In genomic region chr16:74451951-74452758, GRCh38 we compare ENCODE assay signal across 10 cellular contexts. TPM values are rescaled to one million over a fixed set of nuclear protein-coding genes. Genes with fewer than 3 reads are reported as not detected.
A peak's percentile ranks its signal among the peaks of the same experiment; 100 is the strongest.
DNase-seq lines count a peak whose midpoint lies in the region; ATAC-seq, FAIRE-seq and TF ChIP-seq lines count a peak whose summit lies in the region.
"Had no signal": no experiment of that assay in that cellular context is flagged by ENCODE, and none has a peak within 500 bp of the region (broad histone marks: within the 10 kb centered on the region; RNA-seq: fewer than 3 reads in every experiment).

No MANE protein-coding gene starts in this region.

- peaks cover 8% of the 10 kb centered on the region; the same call in 1 of the 2 replicates for H3K36me3 ChIP-seq in PC-3 (ENCODE audit: low read depth, low read length)
- peaks cover 37 to 43% of the 10 kb centered on the region in 2 experiments for H3K36me3 ChIP-seq in SK-N-SH (replicated peaks in 1 of 2; ENCODE audit: control insufficient read depth in 1 of 2, insufficient read depth in 2 of 2, low read length in 1 of 2)

- H2AFZ ChIP-seq in PC-3 (ENCODE audit: low read length): no peak overlapping the region
- H2AFZ ChIP-seq in SK-N-SH (ENCODE audit: low read depth): no peak overlapping the region

- ATAC-seq in natural killer cell: no peak
- no peak for ATAC-seq in natural killer cell treated with Interleukin-12 subunit alpha and Interleukin-12 subunit beta and Interleukin-15 and Interleukin-18, amount 100 ng/mL, for 72 hours
- peak; percentile 93 for ATAC-seq in HG02759 (IDR thresholded peaks at IDR 0.05; ENCODE audit: unreplicated experiment)
- no peak for ATAC-seq in PC-3
- peak; percentile 93 to 95 for ATAC-seq in stimulated activated naive B cell treated with anti-CD40 and anti-IgM and Interleukin-4, amounts not matched to agents 10 μg/mL and 1 μg/mL and 100 μg/mL, for 72 hours (replicated peaks)

- TF ChIP-seq CTCF in natural killer cell (IDR thresholded peaks at IDR 0.05): no peak
- TF ChIP-seq CTCF in PC-3 (conservative IDR thresholded peaks at IDR 0.05; ENCODE audit: low read depth, low read length): no peak
- no peak for TF ChIP-seq CTCF in D721Med (IDR thresholded peaks at IDR 0.05; ENCODE audit: insufficient read depth, missing control alignments)
- TF ChIP-seq CTCF in coronary artery (IDR thresholded peaks at IDR 0.05): no peak
- no peak for TF ChIP-seq CTCF in SK-N-SH (IDR thresholded peaks at IDR 0.05)

- H3K4me3 ChIP-seq in PC-3 (ENCODE audit: low read length) (no peak overlapping the region), coronary artery (no peak overlapping the region), SK-N-SH (ENCODE audit: low read depth in 2 of 2, low read length in 1 of 2) (no peak overlapping the region)

- H3K4me3 Mint-ChIP-seq in natural killer cell: no peak overlapping the region
- no peak overlapping the region for H3K4me3 Mint-ChIP-seq in natural killer cell treated with Interleukin-12 subunit alpha and Interleukin-12 subunit beta and Interleukin-15 and Interleukin-18, amount 100 ng/mL, for 72 hours
- H3K4me3 Mint-ChIP-seq in stimulated activated naive B cell treated with anti-CD40 and anti-IgM and Interleukin-4, amounts not matched to agents 10 μg/mL and 1 μg/mL and 100 μg/mL, for 72 hours: peak overlapping the region; percentile 10 to 42

- H3K27ac ChIP-seq in PC-3 (ENCODE audit: low read length): no peak overlapping the region
- H3K27ac ChIP-seq in coronary artery: peak overlapping the region in 1 of 2 donors; percentile 31
- no peak overlapping the region for H3K27ac ChIP-seq in SK-N-SH (ENCODE audit: low read depth in 2 of 2, low read length in 1 of 2)

- H3K4me1 ChIP-seq in PC-3 (ENCODE audit: insufficient read depth, low read length): peaks cover 25% of the 10 kb centered on the region
- peaks cover 0 to 11% of the 10 kb centered on the region in 2 experiments; a peak in 2 of 4 replicates for H3K4me1 ChIP-seq in SK-N-SH (ENCODE audit: control insufficient read depth in 1 of 2, insufficient read depth in 2 of 2, low read depth in 1 of 2, low read length in 1 of 2)

- H3K4me1 Mint-ChIP-seq in natural killer cell: peaks cover 0 to 13% of the 10 kb centered on the region in 2 donors
- H3K4me1 Mint-ChIP-seq in natural killer cell treated with Interleukin-12 subunit alpha and Interleukin-12 subunit beta and Interleukin-15 and Interleukin-18, amount 100 ng/mL, for 72 hours (ENCODE audit: low read depth in 2 of 2): peaks cover 3 to 5% of the 10 kb centered on the region in 2 donors
- peaks cover 19 to 27% of the 10 kb centered on the region in 2 donors for H3K4me1 Mint-ChIP-seq in stimulated activated naive B cell treated with anti-CD40 and anti-IgM and Interleukin-4, amounts not matched to agents 10 μg/mL and 1 μg/mL and 100 μg/mL, for 72 hours

- H3K27me3 ChIP-seq in PC-3 (ENCODE audit: low read length): no peaks in the 10 kb centered on the region
- H3K27me3 ChIP-seq in SK-N-SH (ENCODE audit: insufficient read depth): no peaks in the 10 kb centered on the region

- intact Hi-C loops in natural killer cell (cut with micrococcal nuclease) (no loop called here), PC-3 (cut with micrococcal nuclease) (no loop called here)

- no peak for FAIRE-seq in D721Med (lab: Jason Lieb, UNC)

- H3F3A ChIP-seq in PC-3 (ENCODE audit: low read length, unreplicated experiment) (peaks cover 6% of the 10 kb centered on the region), SK-N-SH (replicated peaks; ENCODE audit: insufficient read depth) (peaks cover 31% of the 10 kb centered on the region)

- no peaks in the 10 kb centered on the region for H3K9me3 Mint-ChIP-seq in natural killer cell
- H3K9me3 Mint-ChIP-seq in natural killer cell treated with Interleukin-12 subunit alpha and Interleukin-12 subunit beta and Interleukin-15 and Interleukin-18, amount 100 ng/mL, for 72 hours: no peaks in the 10 kb centered on the region
- no peaks in the 10 kb centered on the region for H3K9me3 Mint-ChIP-seq in stimulated activated naive B cell treated with anti-CD40 and anti-IgM and Interleukin-4, amounts not matched to agents 10 μg/mL and 1 μg/mL and 100 μg/mL, for 72 hours

- H4K20me1 ChIP-seq in PC-3 (ENCODE audit: low read length) (no peaks in the 10 kb centered on the region), SK-N-SH (ENCODE audit: insufficient read depth) (no peaks in the 10 kb centered on the region)

- H3K79me2 ChIP-seq in PC-3 (ENCODE audit: low read length) (no peaks in the 10 kb centered on the region), SK-N-SH (ENCODE audit: insufficient read depth) (no peaks in the 10 kb centered on the region; the same call in 1 of the 2 replicates)

- POLR2A ChIA-PET in PC-3 (lab: Charles Lee; ENCODE audit: unreplicated experiment): no interaction called here
- POLR2A ChIA-PET in SK-N-SH (lab: Yijun Ruan, JAX): no interaction called here

- CTCF ChIA-PET in PC-3 (lab: Charles Lee): no interaction called here
- CTCF ChIA-PET in SK-N-SH (lab: Yijun Ruan, JAX): no interaction called here

- peaks cover 28% of the 10 kb centered on the region for H3K36me3 Mint-ChIP-seq in natural killer cell
- no peaks in the 10 kb centered on the region for H3K36me3 Mint-ChIP-seq in natural killer cell treated with Interleukin-12 subunit alpha and Interleukin-12 subunit beta and Interleukin-15 and Interleukin-18, amount 100 ng/mL, for 72 hours
- H3K36me3 Mint-ChIP-seq in stimulated activated naive B cell treated with anti-CD40 and anti-IgM and Interleukin-4, amounts not matched to agents 10 μg/mL and 1 μg/mL and 100 μg/mL, for 72 hours: peaks cover 39 to 63% of the 10 kb centered on the region in 2 donors

- DNase-seq in natural killer cell (no peak), PC-3 (no peak), D721Med (ENCODE audit: insufficient read length, low spot score) (no peak), coronary artery (ENCODE audit: low spot score) (no peak), SK-N-SH (no peak)
- no peak for DNase-seq in natural killer cell treated with Interleukin-12 subunit alpha and Interleukin-12 subunit beta and Interleukin-15 and Interleukin-18, amount 100 ng/mL, for 72 hours (ENCODE audit: low spot score)
- DNase-seq in stimulated activated naive B cell treated with anti-CD40 and anti-IgM and Interleukin-4, amounts not matched to agents 10 μg/mL and 1 μg/mL and 100 μg/mL, for 72 hours: peak; percentile 74
- DNase-seq: NCI-H2029 treated with DMSO at 0.1 percent for 48 hours, T-helper 2 cell had no signal

- WGBS in SK-N-SH (ENCODE audit: low lambda C conversion rate): 91% methylated on average over 11 of the region's 14 CpGs

- H3K27me3 Mint-ChIP-seq in natural killer cell (ENCODE audit: low read depth in 2 of 2): no peaks in the 10 kb centered on the region
- no peaks in the 10 kb centered on the region for H3K27me3 Mint-ChIP-seq in natural killer cell treated with Interleukin-12 subunit alpha and Interleukin-12 subunit beta and Interleukin-15 and Interleukin-18, amount 100 ng/mL, for 72 hours
- H3K27me3 Mint-ChIP-seq in stimulated activated naive B cell treated with anti-CD40 and anti-IgM and Interleukin-4, amounts not matched to agents 10 μg/mL and 1 μg/mL and 100 μg/mL, for 72 hours: no peaks in the 10 kb centered on the region

- TF ChIP-seq RAD21 in SK-N-SH (IDR thresholded peaks at IDR 0.05; ENCODE audit: low read length): no peak

- no peak for TF ChIP-seq EP300 in SK-N-SH (IDR thresholded peaks at IDR 0.05; ENCODE audit: borderline replicate concordance in 1 of 2, low read depth in 1 of 2, low read length in 1 of 2)

- no peak overlapping the region for H3K9ac ChIP-seq in PC-3 (ENCODE audit: low read length)
- no peak overlapping the region for H3K9ac ChIP-seq in SK-N-SH

- H3K4me2 ChIP-seq in PC-3 (ENCODE audit: low read length) (no peak overlapping the region), SK-N-SH (no peak overlapping the region)

- H3K9me2 ChIP-seq in PC-3 (replicated peaks; ENCODE audit: low read length) (no peaks in the 10 kb centered on the region), SK-N-SH (no peaks in the 10 kb centered on the region)

- BruUV-seq in PC-3 (replicated peaks; lab: Mats Ljungman, UMichigan): TSS peak; percentile 26

- H3K27ac Mint-ChIP-seq in natural killer cell: peak overlapping the region; percentile 23 to 64
- H3K27ac Mint-ChIP-seq in natural killer cell treated with Interleukin-12 subunit alpha and Interleukin-12 subunit beta and Interleukin-15 and Interleukin-18, amount 100 ng/mL, for 72 hours: no peak overlapping the region
- H3K27ac Mint-ChIP-seq in stimulated activated naive B cell treated with anti-CD40 and anti-IgM and Interleukin-4, amounts not matched to agents 10 μg/mL and 1 μg/mL and 100 μg/mL, for 72 hours: peak overlapping the region; percentile 92

- H3K9me3 ChIP-seq in PC-3 (ENCODE audit: low read length) (no peaks in the 10 kb centered on the region), SK-N-SH (no peaks in the 10 kb centered on the region)

TF ChIP-seq in SK-N-SH, 30 proteins besides CTCF, POLR2A, EP300 and RAD21 (continues in another document):
- TF ChIP-seq IRF3 (IDR thresholded peaks at IDR 0.05; ENCODE audit: low read depth, low read length) (no peak), ELF1 (IDR thresholded peaks at IDR 0.05) (no peak), NRF1 (IDR thresholded peaks at IDR 0.05; ENCODE audit: low read depth, low read length) (no peak), RXRA (IDR thresholded peaks at IDR 0.05; ENCODE audit: borderline replicate concordance, low read depth) (no peak), FOSL2 (IDR thresholded peaks at IDR 0.05; ENCODE audit: borderline replicate concordance, low read depth) (no peak), RFX5 (IDR thresholded peaks at IDR 0.05; ENCODE audit: low read length) (no peak), JUND (IDR thresholded peaks at IDR 0.05) (no peak), TCF12 (IDR thresholded peaks at IDR 0.05) (no peak), FOXJ3 (CRISPR knock-in tag; IDR thresholded peaks at IDR 0.05) (no peak), SIN3A (IDR thresholded peaks at IDR 0.05; ENCODE audit: borderline replicate concordance, low read depth, low read length) (no peak)

RNA-seq across cellular contexts. Expression of gene CLEC18B, which starts 30.9 kb away (rescaled TPM):
- total RNA-seq in natural killer cell: 1 to 10 TPM in 1 of 3 donors, under 1 TPM in 2; 0.24 to 1.8 (median 0.30) TPM
- 1 to 10 TPM; 1.4 to 2.2 TPM for total RNA-seq in natural killer cell treated with Interleukin-12 subunit alpha and Interleukin-12 subunit beta and Interleukin-15 and Interleukin-18, amount 100 ng/mL, for 72 hours
- 0.29 and 0.87 TPM in 2 replicates for total RNA-seq in PC-3 (2014; rRNA removed)
- 0.10 and 0.18 TPM in 2 replicates for polyA plus RNA-seq in SK-N-SH (2012; rRNA removed)
- polyA plus RNA-seq in SK-N-SH (2012; cell fraction: cytosol; rRNA removed): 0.08 TPM in 1 of 2 replicates, not detected in the other
- polyA plus RNA-seq in SK-N-SH (2012; cell fraction: nucleus; rRNA removed): 1.6 and 2.5 TPM in 2 replicates

Comparison
In these comparisons a context has a peak if more than half of its experiments do, and no peak if none do; other contexts are left out.
1. H3K27ac Mint-ChIP-seq: peak in natural killer cell (2 of 2) and stimulated activated naive B cell treated with anti-CD40 and anti-IgM and Interleukin-4, amounts not matched to agents 10 μg/mL and 1 μg/mL and 100 μg/mL, for 72 hours (single experiment); none in natural killer cell treated with Interleukin-12 subunit alpha and Interleukin-12 subunit beta and Interleukin-15 and Interleukin-18, amount 100 ng/mL, for 72 hours (0 of 2).
2. ATAC-seq: peak in HG02759 (single experiment) and stimulated activated naive B cell treated with anti-CD40 and anti-IgM and Interleukin-4, amounts not matched to agents 10 μg/mL and 1 μg/mL and 100 μg/mL, for 72 hours (2 of 2); none in natural killer cell (0 of 3), natural killer cell treated with Interleukin-12 subunit alpha and Interleukin-12 subunit beta and Interleukin-15 and Interleukin-18, amount 100 ng/mL, for 72 hours (0 of 2) and PC-3 (single experiment).
3. H3K4me3 Mint-ChIP-seq: peak in stimulated activated naive B cell treated with anti-CD40 and anti-IgM and Interleukin-4, amounts not matched to agents 10 μg/mL and 1 μg/mL and 100 μg/mL, for 72 hours (2 of 2); none in natural killer cell (single experiment) and natural killer cell treated with Interleukin-12 subunit alpha and Interleukin-12 subunit beta and Interleukin-15 and Interleukin-18, amount 100 ng/mL, for 72 hours (single experiment).